Comparison of ENCODE assay signal across 9 cellular contexts in genomic region chr20:45909817-45910669, GRCh38. TPM values are rescaled to one million over a fixed set of nuclear protein-coding genes. Genes with fewer than 3 reads are reported as not detected.
DNase-seq lines count a peak whose midpoint lies in the region; ATAC-seq and TF ChIP-seq lines count a peak whose summit lies in the region.
"Had no signal": no experiment of that assay in that cellular context is flagged by ENCODE, and none has a peak within 500 bp of the region (broad histone marks: within the 10 kb centered on the region; RNA-seq: fewer than 3 reads in every experiment).

No MANE protein-coding gene starts in this region.

- no peaks in the 10 kb centered on the region for H3K9me3 ChIP-seq in CD4-positive, CD25-positive, alpha-beta regulatory T cell (ENCODE audit: control insufficient read depth in 2 of 2, low read length in 2 of 2)
- H3K9me3 ChIP-seq in MG63: no peaks in the 10 kb centered on the region
- H3K9me3 ChIP-seq in neural progenitor cell (ENCODE audit: low read depth): no peaks in the 10 kb centered on the region
- no peaks in the 10 kb centered on the region for H3K9me3 ChIP-seq in SJCRH30 (replicated peaks)

- H2AFZ ChIP-seq in neural progenitor cell (replicated peaks): no peak overlapping the region

- no peaks in the 10 kb centered on the region for H3K36me3 ChIP-seq in CD4-positive, CD25-positive, alpha-beta regulatory T cell (ENCODE audit: control insufficient read depth, insufficient read depth, low read length)
- H3K36me3 ChIP-seq in MG63 (peaks cover 48% of the 10 kb centered on the region), neural progenitor cell (no peaks in the 10 kb centered on the region), SJCRH30 (no peaks in the 10 kb centered on the region)

- peaks cover 19% of the 10 kb centered on the region for H3K4me1 ChIP-seq in CD4-positive, CD25-positive, alpha-beta regulatory T cell (ENCODE audit: control insufficient read depth, insufficient read depth, low read length, poor library complexity, severe bottlenecking)
- peaks cover 5% of the 10 kb centered on the region for H3K4me1 ChIP-seq in neural progenitor cell
- peaks cover 9% of the 10 kb centered on the region for H3K4me1 ChIP-seq in SJCRH30

- H3K27me3 ChIP-seq in CD4-positive, CD25-positive, alpha-beta regulatory T cell (ENCODE audit: control insufficient read depth, insufficient read depth, low read length): peaks cover 2% of the 10 kb centered on the region
- no peaks in the 10 kb centered on the region for H3K27me3 ChIP-seq in MG63
- H3K27me3 ChIP-seq in neural progenitor cell: peaks cover 4% of the 10 kb centered on the region
- H3K27me3 ChIP-seq in SJCRH30: no peaks in the 10 kb centered on the region

- TF ChIP-seq CTCF in neural progenitor cell (IDR thresholded peaks at IDR 0.05): no peak

- peak overlapping the region; percentile 29 for H3K4me2 ChIP-seq in neural progenitor cell

- no peak for DNase-seq in CD4-positive, CD25-positive, alpha-beta regulatory T cell
- DNase-seq in MG63 (no peak), neural progenitor cell (ENCODE audit: low spot score) (no peak), SJCRH30 (no peak), retina (no peak)
- no peak for DNase-seq in central memory CD8-positive, alpha-beta T cell (ENCODE audit: low spot score in 2 of 2)
- DNase-seq: NCI-H2081 treated with DMSO at 0.1 percent for 48 hours had no signal

- H3K4me3 ChIP-seq in CD4-positive, CD25-positive, alpha-beta regulatory T cell (ENCODE audit: low read depth, low read length): peak overlapping the region; percentile 32
- H3K4me3 ChIP-seq in MG63 (peak overlapping the region; percentile 22), neural progenitor cell (peak overlapping the region; percentile 19), SJCRH30 (no peak overlapping the region)

- H3F3A ChIP-seq in neural progenitor cell (ENCODE audit: low read depth): peaks cover 9% of the 10 kb centered on the region

- no peaks in the 10 kb centered on the region for H3K36me3 Mint-ChIP-seq in CD4-positive, CD25-positive, alpha-beta regulatory T cell
- H3K36me3 Mint-ChIP-seq in central memory CD8-positive, alpha-beta T cell (ENCODE audit: insufficient read depth): peaks cover 4% of the 10 kb centered on the region
- peaks cover 15% of the 10 kb centered on the region for H3K36me3 Mint-ChIP-seq in neural progenitor cell

- no peak for ATAC-seq in CD4-positive, CD25-positive, alpha-beta regulatory T cell (ENCODE audit: low read depth in 2 of 2)
- no peak for ATAC-seq in central memory CD8-positive, alpha-beta T cell (replicated peaks; ENCODE audit: extremely low read depth, poor library complexity, severe bottlenecking)
- ATAC-seq in GM18858 (IDR thresholded peaks at IDR 0.05; ENCODE audit: unreplicated experiment) (no peak), HG02588 (IDR thresholded peaks at IDR 0.05; ENCODE audit: unreplicated experiment) (no peak)

- no peaks in the 10 kb centered on the region for H3K9me3 Mint-ChIP-seq in CD4-positive, CD25-positive, alpha-beta regulatory T cell
- no peaks in the 10 kb centered on the region for H3K9me3 Mint-ChIP-seq in central memory CD8-positive, alpha-beta T cell
- no peaks in the 10 kb centered on the region for H3K9me3 Mint-ChIP-seq in neural progenitor cell

- H3K4me3 Mint-ChIP-seq in CD4-positive, CD25-positive, alpha-beta regulatory T cell: peak overlapping the region; percentile 30 to 87 (median 84)
- H3K4me3 Mint-ChIP-seq in central memory CD8-positive, alpha-beta T cell: peak overlapping the region; percentile 66
- peak overlapping the region; percentile 92 for H3K4me3 Mint-ChIP-seq in neural progenitor cell

- peaks cover 21% of the 10 kb centered on the region for H3K27me3 Mint-ChIP-seq in CD4-positive, CD25-positive, alpha-beta regulatory T cell
- H3K27me3 Mint-ChIP-seq in central memory CD8-positive, alpha-beta T cell: peaks cover 10% of the 10 kb centered on the region
- H3K27me3 Mint-ChIP-seq in neural progenitor cell (ENCODE audit: insufficient read depth, low read depth): peaks cover 5% of the 10 kb centered on the region

- H3K27ac Mint-ChIP-seq in CD4-positive, CD25-positive, alpha-beta regulatory T cell: peak overlapping the region in 2 of 3 donors; percentile 60 to 84
- peak overlapping the region; percentile 64 for H3K27ac Mint-ChIP-seq in central memory CD8-positive, alpha-beta T cell (ENCODE audit: low read depth)
- peak overlapping the region; percentile 54 for H3K27ac Mint-ChIP-seq in neural progenitor cell

- peaks cover 7% of the 10 kb centered on the region for H3K79me2 ChIP-seq in neural progenitor cell (ENCODE audit: low read depth)

- no peaks in the 10 kb centered on the region for H4K20me1 ChIP-seq in neural progenitor cell (ENCODE audit: low read depth)

- H3K4me1 Mint-ChIP-seq in CD4-positive, CD25-positive, alpha-beta regulatory T cell: peaks cover 0 to 21% (median 7%) of the 10 kb centered on the region in 4 donors
- peaks cover 9% of the 10 kb centered on the region for H3K4me1 Mint-ChIP-seq in central memory CD8-positive, alpha-beta T cell
- H3K4me1 Mint-ChIP-seq in neural progenitor cell: peaks cover 28% of the 10 kb centered on the region

- H3K27ac ChIP-seq in CD4-positive, CD25-positive, alpha-beta regulatory T cell (ENCODE audit: insufficient read depth, low read length, poor library complexity, severe bottlenecking): no peak overlapping the region
- H3K27ac ChIP-seq in neural progenitor cell (no peak overlapping the region), SJCRH30 (no peak overlapping the region)

- H3K9ac ChIP-seq in neural progenitor cell: no peak overlapping the region

RNA-seq across cellular contexts. Expression of gene PLTP, which starts 1.9 kb away (rescaled TPM):
- total RNA-seq in CD4-positive, CD25-positive, alpha-beta regulatory T cell: 0.67 TPM
- 1 to 10 TPM in 3 of 4 donors, not detected in 1; 2.0 to 4.6 (median 2.3) TPM for polyA plus RNA-seq in CD4-positive, CD25-positive, alpha-beta regulatory T cell
- 46.8 and 70.1 TPM in 2 replicates for total RNA-seq in MG63 (2014; rRNA removed; shearing (Covaris generic); ENCODE audit: low replicate concordance)
- 22.3 and 54.4 TPM in 2 replicates for total RNA-seq in neural progenitor cell (ENCODE audit: low replicate concordance)
- 14.5 and 15.6 TPM in 2 replicates for total RNA-seq in SJCRH30 (2014; rRNA removed; shearing (Covaris generic))

RNA-seq across cellular contexts. Expression of gene CTSA, which starts 18.9 kb away (rescaled TPM):
- total RNA-seq in CD4-positive, CD25-positive, alpha-beta regulatory T cell: 104 TPM
- polyA plus RNA-seq in CD4-positive, CD25-positive, alpha-beta regulatory T cell: 100 to 1,000 TPM; 148 to 190 (median 168) TPM
- total RNA-seq in MG63 (2014; rRNA removed; shearing (Covaris generic); ENCODE audit: low replicate concordance): 17.8 and 27.9 TPM in 2 replicates
- total RNA-seq in neural progenitor cell (ENCODE audit: low replicate concordance): 15.1 and 30.9 TPM in 2 replicates
- total RNA-seq in SJCRH30 (2014; rRNA removed; shearing (Covaris generic)): 85.2 and 91.4 TPM in 2 replicates

RNA-seq across cellular contexts. Expression of gene NEURL2, which starts 19.0 kb away (rescaled TPM):
- total RNA-seq in CD4-positive, CD25-positive, alpha-beta regulatory T cell: 0.76 TPM
- 1 to 10 TPM; 1.4 to 3.0 (median 2.5) TPM for polyA plus RNA-seq in CD4-positive, CD25-positive, alpha-beta regulatory T cell
- 0.39 TPM in 1 of 2 replicates, not detected in the other for total RNA-seq in MG63 (2014; rRNA removed; shearing (Covaris generic); ENCODE audit: low replicate concordance)
- total RNA-seq in neural progenitor cell (ENCODE audit: low replicate concordance): 0.24 and 1.2 TPM in 2 replicates
- total RNA-seq in SJCRH30 (2014; rRNA removed; shearing (Covaris generic)): 3.9 and 6.7 TPM in 2 replicates

RNA-seq across cellular contexts. Expression of gene SPATA25, which starts 22.6 kb away (rescaled TPM):
- 0.54 TPM for total RNA-seq in CD4-positive, CD25-positive, alpha-beta regulatory T cell
- not detected for polyA plus RNA-seq in CD4-positive, CD25-positive, alpha-beta regulatory T cell
- not detected in 2 replicates for total RNA-seq in MG63 (2014; rRNA removed; shearing (Covaris generic); ENCODE audit: low replicate concordance)
- 0.43 and 0.54 TPM in 2 replicates for total RNA-seq in neural progenitor cell (ENCODE audit: low replicate concordance)
- total RNA-seq in SJCRH30 (2014; rRNA removed; shearing (Covaris generic)): 2.1 and 2.8 TPM in 2 replicates

RNA-seq across cellular contexts. Expression of gene PCIF1, which starts 24.4 kb away (rescaled TPM):
- total RNA-seq in CD4-positive, CD25-positive, alpha-beta regulatory T cell: 95.3 TPM
- 10 to 100 TPM; 82.0 to 93.6 (median 91.8) TPM for polyA plus RNA-seq in CD4-positive, CD25-positive, alpha-beta regulatory T cell
- 10.5 and 12.1 TPM in 2 replicates for total RNA-seq in MG63 (2014; rRNA removed; shearing (Covaris generic); ENCODE audit: low replicate concordance)
- total RNA-seq in neural progenitor cell (ENCODE audit: low replicate concordance): 9.5 and 24.5 TPM in 2 replicates
- total RNA-seq in SJCRH30 (2014; rRNA removed; shearing (Covaris generic)): 20.6 and 21.7 TPM in 2 replicates
